ENCODE assay signal across 9 cellular contexts in genomic region chr11:112219476-112220232, GRCh38. TPM values are rescaled to one million over a fixed set of nuclear protein-coding genes. Genes with fewer than 3 reads are reported as not detected.
A peak's percentile ranks its signal among the peaks of the same experiment; 100 is the strongest.
DNase-seq lines count a peak whose midpoint lies in the region; ATAC-seq, FAIRE-seq and TF ChIP-seq lines count a peak whose summit lies in the region.
"Had no signal": no experiment of that assay in that cellular context is flagged by ENCODE, and none has a peak within 500 bp of the region (broad histone marks: within the 10 kb centered on the region; RNA-seq: fewer than 3 reads in every experiment).

No MANE protein-coding gene starts in this region.

- H3K9me3 ChIP-seq in breast epithelium, result no peaks in the 10 kb centered on the region

- DNase-seq in CD1c-positive myeloid dendritic cell (ENCODE audit: extremely low spot score) (peak; percentile 86), NCI-H1694 treated with DMSO at 0.1 percent for 48 hours (lab: John Stamatoyannopoulos, UW) (peak; percentile 26), T-helper 1 cell (peak in 4 of 5 donors; percentile 16 to 78 (median 34)), breast epithelium (ENCODE audit: low spot score in 2 of 2) (peak in 1 of 2 donors; percentile 34)
- DNase-seq in stimulated activated effector memory CD8-positive, alpha-beta T cell treated with anti-CD3 and anti-CD28 coated beads, Interleukin-12 subunit alpha, Interleukin-12 subunit beta, amount 100 ng/mL, for 72 hours (ENCODE audit: low spot score in 2 of 2), result peak; percentile 10 to 64

- peak; percentile 51 to 90 (median 87) for TF ChIP-seq CTCF in breast epithelium (IDR thresholded peaks at IDR 0.05)

- no peaks in the 10 kb centered on the region for H3K9me3 Mint-ChIP-seq in stimulated activated effector memory CD8-positive, alpha-beta T cell treated with anti-CD3 and anti-CD28 coated beads, Interleukin-12 subunit alpha, Interleukin-12 subunit beta, amount 100 ng/mL, for 72 hours

- H3K36me3 ChIP-seq in breast epithelium, result no peaks in the 10 kb centered on the region

- no peak overlapping the region for H3K27ac Mint-ChIP-seq in stimulated activated effector memory CD8-positive, alpha-beta T cell treated with anti-CD3 and anti-CD28 coated beads, Interleukin-12 subunit alpha, Interleukin-12 subunit beta, amount 100 ng/mL, for 72 hours

- H3K4me1 ChIP-seq in breast epithelium, result no peaks in the 10 kb centered on the region

- intact Hi-C loops in breast epithelium (cut with DNase I; ENCODE audit: low total_unique reads), result loop anchor here (5.0 kb wide), 1 partner anchor 63 kb away; no protein-coding TSS in a partner anchor

- no peaks in the 10 kb centered on the region for H3K27me3 ChIP-seq in breast epithelium

- H3K4me1 Mint-ChIP-seq in stimulated activated effector memory CD8-positive, alpha-beta T cell treated with anti-CD3 and anti-CD28 coated beads, Interleukin-12 subunit alpha, Interleukin-12 subunit beta, amount 100 ng/mL, for 72 hours, result peaks cover 6% of the 10 kb centered on the region

- no peak overlapping the region for H3K4me3 Mint-ChIP-seq in stimulated activated effector memory CD8-positive, alpha-beta T cell treated with anti-CD3 and anti-CD28 coated beads, Interleukin-12 subunit alpha, Interleukin-12 subunit beta, amount 100 ng/mL, for 72 hours

- H3K27ac ChIP-seq in breast epithelium, result no peak overlapping the region

- no peak overlapping the region for H3K4me3 ChIP-seq in breast epithelium

- FAIRE-seq in islet of Langerhans (lab: Jason Lieb, UNC), result peak; percentile 95

- ATAC-seq in GM18868 (IDR thresholded peaks at IDR 0.05; ENCODE audit: unreplicated experiment) (peak; percentile 94), HG02981 (IDR thresholded peaks at IDR 0.05; ENCODE audit: unreplicated experiment) (peak; percentile 97)
- peak; percentile 95 for ATAC-seq in stimulated activated effector memory CD8-positive, alpha-beta T cell treated with anti-CD3 and anti-CD28 coated beads, Interleukin-12 subunit alpha, Interleukin-12 subunit beta, amount 100 ng/mL, for 72 hours

- TF ChIP-seq POLR2A in breast epithelium (IDR thresholded peaks at IDR 0.05), result no peak

- H3K36me3 Mint-ChIP-seq in stimulated activated effector memory CD8-positive, alpha-beta T cell treated with anti-CD3 and anti-CD28 coated beads, Interleukin-12 subunit alpha, Interleukin-12 subunit beta, amount 100 ng/mL, for 72 hours, result no peaks in the 10 kb centered on the region

RNA-seq across cellular contexts. Expression of gene PTS, which starts 6.6 kb away (rescaled TPM):
- total RNA-seq in breast epithelium, result 10 to 100 TPM; 21.8 to 40.4 (median 38.7) TPM

RNA-seq across cellular contexts. Expression of gene PLET1, which starts 41.0 kb away (rescaled TPM):
- not detected for total RNA-seq in breast epithelium
- total RNA-seq: T-helper 2 cell treated with Interferon-gamma antibody and Interleukin-4, amounts not matched to agents 100 ng/mL and 5 ng/mL, for 36 hours had no signal

RNA-seq across cellular contexts. Expression of gene BCO2, which starts 44.3 kb away (rescaled TPM):
- 10 to 100 TPM in 1 of 3 donors, 1 to 10 TPM in 2; 3.4 to 10.8 (median 5.2) TPM for total RNA-seq in breast epithelium

RNA-seq across cellular contexts. Expression of gene TEX12, which starts 52.5 kb away (rescaled TPM):
- 1 to 10 TPM in 2 of 3 donors, not detected in 1; 1.2 to 1.3 TPM for total RNA-seq in breast epithelium
- total RNA-seq: T-helper 2 cell treated with Interferon-gamma antibody and Interleukin-4, amounts not matched to agents 100 ng/mL and 5 ng/mL, for 36 hours had no signal

RNA-seq across cellular contexts. Expression of gene IL18, which starts 55.8 kb away (rescaled TPM):
- total RNA-seq in breast epithelium, result 10 to 100 TPM in 2 of 3 donors, 1 to 10 TPM in 1; 8.2 to 21.0 (median 16.8) TPM
